11 cellular contexts compared by ENCODE assay signal in the genomic region with DNA sequence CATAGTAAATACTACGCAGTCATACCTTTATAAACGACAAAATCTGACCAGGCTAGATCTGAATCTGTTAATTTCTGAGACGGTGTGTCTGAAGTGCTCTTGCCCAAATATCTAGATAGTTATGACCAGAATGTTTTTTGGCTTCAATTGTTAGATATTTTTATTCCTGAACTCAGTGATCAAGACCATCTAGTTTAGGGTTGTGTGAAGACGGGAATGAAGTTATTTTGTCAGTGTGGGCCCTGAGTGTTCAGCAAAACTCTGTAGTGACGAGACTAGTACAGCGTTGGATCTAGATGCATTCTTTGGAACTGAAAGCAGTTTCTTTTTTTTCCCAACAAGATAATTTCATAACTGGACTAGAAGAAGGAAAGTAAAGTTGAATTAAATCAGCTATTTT. TPM values are rescaled to one million over a fixed set of nuclear protein-coding genes. Genes with fewer than 3 reads are reported as not detected.
A peak's percentile ranks its signal among the peaks of the same experiment; 100 is the strongest.
DNase-seq lines count a peak whose midpoint lies in the region; ATAC-seq and TF ChIP-seq lines count a peak whose summit lies in the region.
"Had no signal": no experiment of that assay in that cellular context is flagged by ENCODE, and none has a peak within 500 bp of the region (broad histone marks: within the 10 kb centered on the region; RNA-seq: fewer than 3 reads in every experiment).

No MANE protein-coding gene starts in this region.

- no peaks in the 10 kb centered on the region for H3K27me3 Mint-ChIP-seq in activated T-cell treated with anti-CD3 and anti-CD28 coated beads, Interleukin-2, amount 50 U/mL, for 72 hours (ENCODE audit: low read depth)
- no peaks in the 10 kb centered on the region for H3K27me3 Mint-ChIP-seq in type B pancreatic cell
- H3K27me3 Mint-ChIP-seq: activated B cell treated with CpG ODN at 0.5 μM for 24 hours; activated naive CD8-positive, alpha-beta T cell treated with anti-CD3 and anti-CD28 coated beads, Interleukin-2, amount 10 ng/mL, durations not matched to agents 7 days and 5 days had no signal

- no peak for DNase-seq in activated T-cell treated with anti-CD3 and anti-CD28 coated beads, Interleukin-2, amount 50 U/mL, for 72 hours
- DNase-seq in activated T-cell treated with anti-CD3 and anti-CD28 coated beads for 4 hours (no peak), amniotic epithelial cell (ENCODE audit: low read depth) (peak; percentile 40), lower lobe of right lung (no peak), type B pancreatic cell (ENCODE audit: extremely low spot score, unreplicated experiment) (no peak), kidney glomerular epithelial cell (lab: John Stamatoyannopoulos, UW) (no peak), NCI-H2171 treated with DMSO at 0.1 percent for 48 hours (lab: John Stamatoyannopoulos, UW) (no peak), NCI-H1048 (lab: John Stamatoyannopoulos, UW) (no peak)
- DNase-seq: activated B cell treated with CpG ODN at 0.5 μM for 24 hours; activated naive CD8-positive, alpha-beta T cell treated with anti-CD3 and anti-CD28 coated beads, Interleukin-2, amount 10 ng/mL, durations not matched to agents 7 days and 5 days had no signal

- no peaks in the 10 kb centered on the region for H3K36me3 ChIP-seq in lower lobe of right lung

- peak overlapping the region; percentile 47 to 86 for H3K4me3 Mint-ChIP-seq in activated T-cell treated with anti-CD3 and anti-CD28 coated beads, Interleukin-2, amount 50 U/mL, for 72 hours
- H3K4me3 Mint-ChIP-seq in type B pancreatic cell, result peak overlapping the region; percentile 54
- H3K4me3 Mint-ChIP-seq: activated B cell treated with CpG ODN at 0.5 μM for 24 hours; activated naive CD8-positive, alpha-beta T cell treated with anti-CD3 and anti-CD28 coated beads, Interleukin-2, amount 10 ng/mL, durations not matched to agents 7 days and 5 days had no signal

- H3K27me3 ChIP-seq in lower lobe of right lung (ENCODE audit: low read depth), result no peaks in the 10 kb centered on the region
- H3K27me3 ChIP-seq: BLaER1 treated with 17β-estradiol and CSF1 and Interleukin-3, amounts not matched to agents 10 nM and 100 nM had no signal

- TF ChIP-seq CTCF in lower lobe of right lung (IDR thresholded peaks at IDR 0.05), result no peak
- no peak for TF ChIP-seq CTCF in type B pancreatic cell (conservative IDR thresholded peaks at IDR 0.05)

- H3K9me3 ChIP-seq in lower lobe of right lung, result no peaks in the 10 kb centered on the region
- H3K9me3 ChIP-seq: BLaER1 treated with 17β-estradiol and CSF1 and Interleukin-3, amounts not matched to agents 10 nM and 100 nM had no signal

- no peak overlapping the region for H3K4me3 ChIP-seq in lower lobe of right lung
- H3K4me3 ChIP-seq: BLaER1 treated with 17β-estradiol and CSF1 and Interleukin-3, amounts not matched to agents 10 nM and 100 nM had no signal

- H3K4me1 ChIP-seq in lower lobe of right lung, result peaks cover 22% of the 10 kb centered on the region

- H3K9me3 Mint-ChIP-seq in activated T-cell treated with anti-CD3 and anti-CD28 coated beads, Interleukin-2, amount 50 U/mL, for 72 hours, result no peaks in the 10 kb centered on the region
- H3K9me3 Mint-ChIP-seq in type B pancreatic cell, result no peaks in the 10 kb centered on the region
- H3K9me3 Mint-ChIP-seq: activated B cell treated with CpG ODN at 0.5 μM for 24 hours; activated naive CD8-positive, alpha-beta T cell treated with anti-CD3 and anti-CD28 coated beads, Interleukin-2, amount 10 ng/mL, durations not matched to agents 7 days and 5 days had no signal

- intact Hi-C loops in lower lobe of right lung (cut with DNase I), result no loop called here

- H3K27ac ChIP-seq in lower lobe of right lung, result peak overlapping the region; percentile 50
- H3K27ac ChIP-seq: BLaER1 treated with 17β-estradiol and CSF1 and Interleukin-3, amounts not matched to agents 10 nM and 100 nM had no signal

- ATAC-seq in activated T-cell treated with anti-CD3 and anti-CD28 coated beads, Interleukin-2, amount 50 U/mL, for 72 hours (replicated peaks in 1 of 2), result no peak
- no peak for ATAC-seq in lower lobe of right lung

- peak overlapping the region; percentile 77 for H3K27ac Mint-ChIP-seq in activated T-cell treated with anti-CD3 and anti-CD28 coated beads, Interleukin-2, amount 50 U/mL, for 72 hours
- no peak overlapping the region for H3K27ac Mint-ChIP-seq in type B pancreatic cell
- H3K27ac Mint-ChIP-seq: activated B cell treated with CpG ODN at 0.5 μM for 24 hours; activated naive CD8-positive, alpha-beta T cell treated with anti-CD3 and anti-CD28 coated beads, Interleukin-2, amount 10 ng/mL, durations not matched to agents 7 days and 5 days had no signal

- H3K4me1 Mint-ChIP-seq in activated T-cell treated with anti-CD3 and anti-CD28 coated beads, Interleukin-2, amount 50 U/mL, for 72 hours (ENCODE audit: low read depth), result peaks cover 55% of the 10 kb centered on the region
- H3K4me1 Mint-ChIP-seq in type B pancreatic cell (ENCODE audit: unreplicated experiment), result peaks cover 15% of the 10 kb centered on the region

- H3K36me3 Mint-ChIP-seq in activated T-cell treated with anti-CD3 and anti-CD28 coated beads, Interleukin-2, amount 50 U/mL, for 72 hours (ENCODE audit: insufficient read depth in 2 of 2), result peaks cover 9 to 10% of the 10 kb centered on the region in 2 donors
- H3K36me3 Mint-ChIP-seq in type B pancreatic cell, result peaks cover 6% of the 10 kb centered on the region

RNA-seq across cellular contexts. Expression of gene STXBP5, which starts 3.1 kb away (rescaled TPM):
- total RNA-seq in activated T-cell treated with anti-CD3 and anti-CD28 coated beads, Interleukin-2, amount 50 U/mL, for 72 hours, result 10 to 100 TPM; 22.1 to 28.7 TPM
- total RNA-seq in lower lobe of right lung (21.2 TPM), type B pancreatic cell (ENCODE audit: low replicate concordance) (21.0 and 40.2 TPM in 2 replicates)
